7 cellular contexts compared by ENCODE assay signal in genomic region chr18:32301976-32302743, GRCh38.
A peak's percentile ranks its signal among the peaks of the same experiment; 100 is the strongest.
DNase-seq lines count a peak whose midpoint lies in the region; ATAC-seq, FAIRE-seq and TF ChIP-seq lines count a peak whose summit lies in the region.

No MANE protein-coding gene starts in this region.

- H3K4me1 Mint-ChIP-seq in astrocyte (ENCODE audit: low read depth, unreplicated experiment) = peaks cover 6% of the 10 kb centered on the region

- peak overlapping the region; percentile 93 for H3K27ac Mint-ChIP-seq in astrocyte (ENCODE audit: unreplicated experiment)

- no peak overlapping the region for H3K4me3 Mint-ChIP-seq in astrocyte (ENCODE audit: unreplicated experiment)

- H3K4me1 ChIP-seq in astrocyte (ENCODE audit: insufficient read depth, low read length) = peaks cover 8% of the 10 kb centered on the region

- peak; percentile 94 for FAIRE-seq in astrocyte (lab: Jason Lieb, UNC)

- no peak overlapping the region for H2AFZ ChIP-seq in astrocyte (ENCODE audit: low read depth, low read length)

- H3K9me3 Mint-ChIP-seq in astrocyte (ENCODE audit: unreplicated experiment) = no peaks in the 10 kb centered on the region

- H3K27me3 Mint-ChIP-seq in astrocyte (ENCODE audit: low read depth, unreplicated experiment) = no peaks in the 10 kb centered on the region

- H3K4me3 ChIP-seq in astrocyte (ENCODE audit: insufficient read depth, low read depth, low read length) = no peak overlapping the region

- H4K20me1 ChIP-seq in astrocyte (ENCODE audit: insufficient read depth, low read length) = no peaks in the 10 kb centered on the region

- H3K27ac ChIP-seq in astrocyte (ENCODE audit: low read depth, low read length) = peak overlapping the region; percentile 77

- peak overlapping the region; percentile 46 for H3K4me2 ChIP-seq in astrocyte (ENCODE audit: low read length)

- TF ChIP-seq CTCF in astrocyte (IDR thresholded peaks at IDR 0.05; ENCODE audit: insufficient read depth, low read depth, low read length) = no peak
- TF ChIP-seq CTCF in omental fat pad (IDR thresholded peaks at IDR 0.05) = no peak

- no peaks in the 10 kb centered on the region for H3K36me3 Mint-ChIP-seq in astrocyte (ENCODE audit: low read depth, unreplicated experiment)

- no peaks in the 10 kb centered on the region for H3K27me3 ChIP-seq in astrocyte (ENCODE audit: insufficient read depth, low read length)

- H3K36me3 ChIP-seq in astrocyte (ENCODE audit: insufficient read depth, low read length) = no peaks in the 10 kb centered on the region

- DNase-seq in astrocyte (ENCODE audit: low read depth) (peak; percentile 93), omental fat pad (ENCODE audit: low spot score) (no peak), NCI-H510A (lab: John Stamatoyannopoulos, UW) (no peak), NCI-H748 treated with DMSO at 0.1 percent for 48 hours (lab: John Stamatoyannopoulos, UW) (no peak)
- no peak for DNase-seq in stimulated activated CD4-positive, alpha-beta T cell treated with anti-CD3 and anti-CD28 coated beads, Interleukin-2, amount 100 ng/mL, for 48 hours

- ATAC-seq in GM19452 (IDR thresholded peaks at IDR 0.05; ENCODE audit: unreplicated experiment) (peak; percentile 76), HG03097 (IDR thresholded peaks at IDR 0.05; ENCODE audit: low FRiP score, unreplicated experiment) (peak; percentile 92), omental fat pad (ENCODE audit: low FRiP score) (peak; percentile 63)

- peak overlapping the region; percentile 60 for H3K9ac ChIP-seq in astrocyte (ENCODE audit: low read length)

- no peaks in the 10 kb centered on the region for H3K79me2 ChIP-seq in astrocyte (ENCODE audit: insufficient read depth, low read length)

- H3K9me3 ChIP-seq in astrocyte (ENCODE audit: insufficient read depth, low read depth, low read length) = no peaks in the 10 kb centered on the region
